12 cellular contexts compared by ENCODE assay signal in the genomic region with DNA sequence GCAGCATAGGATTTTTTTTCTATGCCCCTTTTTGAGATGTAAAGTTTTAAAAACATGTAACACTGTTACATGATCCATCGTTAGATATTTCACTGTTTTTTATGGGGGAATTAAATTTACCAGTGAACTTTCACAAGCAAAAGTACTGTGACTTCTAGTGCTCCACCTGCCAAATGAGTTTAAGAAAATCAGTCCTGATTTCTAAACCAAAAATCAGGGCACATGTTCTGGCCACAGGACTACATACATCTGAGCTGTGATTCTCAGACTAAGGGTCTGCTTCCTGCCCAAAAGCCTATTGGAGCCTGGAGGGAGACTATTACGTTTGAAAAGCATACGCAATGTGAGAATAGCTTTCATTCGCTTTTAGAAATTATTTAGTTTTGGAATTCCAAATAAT. TPM values are rescaled to one million over a fixed set of nuclear protein-coding genes. Genes with fewer than 3 reads are reported as not detected.
"Had no signal": no experiment of that assay in that cellular context is flagged by ENCODE, and none has a peak within 500 bp of the region (broad histone marks: within the 10 kb centered on the region; RNA-seq: fewer than 3 reads in every experiment).

No MANE protein-coding gene starts in this region.

- H3K27me3 Mint-ChIP-seq: activated T-helper 17 cell treated with anti-CD3 and anti-CD28 coated beads, Interleukin-2, amount 50 U/mL, for 72 hours; naive thymus-derived CD8-positive, alpha-beta T cell had no signal

- H3K27me3 ChIP-seq: adrenal gland, right atrium auricular region, tibial nerve had no signal

- H3K27ac Mint-ChIP-seq: naive thymus-derived CD8-positive, alpha-beta T cell had no signal

- H3K4me3 ChIP-seq: adrenal gland, esophagus muscularis mucosa, lung, mucosa of descending colon, right atrium auricular region, tibial nerve had no signal

- H3K9me3 ChIP-seq: adrenal gland, esophagus muscularis mucosa, mucosa of descending colon, right atrium auricular region, tibial nerve had no signal

- H3K36me3 Mint-ChIP-seq: stimulated activated effector memory CD8-positive, alpha-beta T cell treated with anti-CD3 and anti-CD28 coated beads, Interleukin-12 subunit alpha, Interleukin-12 subunit beta, amount 100 ng/mL, for 72 hours; WTC11 had no signal

- H3K4me3 Mint-ChIP-seq: naive thymus-derived CD8-positive, alpha-beta T cell had no signal

- H3K27ac ChIP-seq: right atrium auricular region, tibial nerve had no signal

- H3K36me3 ChIP-seq: adrenal gland, esophagus muscularis mucosa, right atrium auricular region, tibial nerve had no signal

RNA-seq across cellular contexts. Expression of gene TMPRSS13, which starts 22.5 kb away (rescaled TPM):
- total RNA-seq: dermis blood vessel endothelial cell, esophagus muscularis mucosa, fibroblast of villous mesenchyme, right atrium auricular region had no signal

RNA-seq across cellular contexts. Expression of gene FXYD6, which starts 30.3 kb away (rescaled TPM):
- total RNA-seq: fibroblast of villous mesenchyme; naive thymus-derived CD8-positive, alpha-beta T cell had no signal
